Comparison of ENCODE assay signal across 1 cellular context in the genomic region with DNA sequence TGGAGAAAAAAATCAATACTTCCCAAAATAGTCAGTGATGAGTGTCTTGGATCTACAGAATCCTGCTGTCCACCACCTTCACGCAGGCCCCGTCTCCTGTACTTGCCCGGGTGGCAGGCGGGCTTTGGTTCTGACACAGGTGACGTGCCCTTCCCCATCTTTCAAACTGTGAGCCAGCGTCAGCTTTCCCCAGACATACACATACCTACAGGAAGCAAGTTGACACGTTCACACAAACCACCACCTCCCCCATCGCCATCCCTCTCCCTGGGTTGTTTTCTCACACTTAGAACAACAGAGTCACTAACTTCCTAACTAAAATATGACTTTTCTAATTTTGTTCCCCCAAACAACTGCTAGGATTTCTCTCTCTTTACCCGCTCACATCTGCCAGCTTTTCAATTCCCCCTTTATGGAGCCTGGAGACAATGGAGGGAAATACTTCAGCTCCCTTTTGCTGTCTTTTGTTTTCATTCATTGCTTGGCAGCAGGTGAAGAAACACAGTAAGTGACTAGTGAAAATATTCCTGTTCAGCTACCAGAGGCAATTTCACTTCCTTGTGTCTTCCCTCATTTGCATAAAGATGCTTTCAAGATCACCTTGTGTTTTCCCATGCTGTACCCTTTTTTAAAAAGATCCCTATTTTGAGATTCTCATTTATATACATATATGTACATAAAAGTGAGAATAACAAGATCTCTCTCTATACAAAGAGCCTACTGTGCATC.
TF ChIP-seq lines count a peak whose summit lies in the region.

No MANE protein-coding gene starts in this region.

TF ChIP-seq in GM12878, 131 proteins besides CTCF, POLR2A, EP300 and RAD21 (continued from another document):
- no peak for TF ChIP-seq BHLHE40 (IDR thresholded peaks at IDR 0.05; ENCODE audit: borderline replicate concordance in 1 of 2, low read depth in 2 of 2, low read length in 1 of 2)
